Comparison of ENCODE assay signal across 10 cellular contexts in the genomic region with DNA sequence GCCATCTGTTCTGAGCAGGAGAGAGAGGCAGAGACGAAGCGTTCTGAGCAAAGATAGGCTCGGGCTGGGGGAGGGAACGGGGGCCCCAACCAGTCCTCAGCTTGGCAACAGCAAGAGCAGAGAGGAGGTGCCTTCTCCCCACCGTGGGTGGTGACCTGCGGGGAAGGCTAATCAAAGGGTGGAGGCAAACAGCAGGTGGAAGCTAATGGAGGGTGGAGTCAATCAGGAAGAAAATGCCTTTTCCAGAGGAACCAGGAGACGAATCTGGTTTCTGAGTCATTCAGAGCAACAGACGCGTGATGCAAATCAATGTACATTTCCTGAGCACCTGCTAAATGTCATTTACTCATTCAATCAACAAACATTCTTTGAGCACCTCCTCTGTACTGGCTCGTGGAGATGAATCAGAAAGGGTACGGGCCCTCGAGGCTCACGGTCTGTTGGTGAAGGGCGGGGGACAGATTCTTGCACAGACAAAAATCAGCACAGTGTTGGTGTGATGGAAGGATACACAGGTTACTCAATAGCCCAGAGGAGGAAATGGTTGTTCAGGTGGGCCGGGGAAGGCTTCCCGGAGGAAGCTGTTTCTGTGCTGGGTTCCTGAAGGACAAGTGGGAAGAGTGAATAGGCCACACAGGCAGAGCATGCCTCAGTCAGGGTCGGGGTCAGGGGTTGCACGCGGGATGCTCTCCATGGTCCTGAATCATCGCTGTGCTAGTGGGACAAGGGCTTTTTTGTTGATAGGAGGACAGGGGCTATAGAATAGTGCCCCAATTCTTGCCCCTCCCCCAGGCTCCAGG. TPM values are rescaled to one million over a fixed set of nuclear protein-coding genes. Genes with fewer than 3 reads are reported as not detected.
A peak's percentile ranks its signal among the peaks of the same experiment; 100 is the strongest.
DNase-seq lines count a peak whose midpoint lies in the region; ATAC-seq and TF ChIP-seq lines count a peak whose summit lies in the region.
"Had no signal": no experiment of that assay in that cellular context is flagged by ENCODE, and none has a peak within 500 bp of the region (broad histone marks: within the 10 kb centered on the region; RNA-seq: fewer than 3 reads in every experiment).

No MANE protein-coding gene starts in this region.

- peak overlapping the region; percentile 97 for H3K27ac ChIP-seq in PC-9
- H3K27ac ChIP-seq: heart left ventricle had no signal

- peaks cover 0 to 3% of the 10 kb centered on the region in 2 donors for H3K4me1 Mint-ChIP-seq in immature natural killer cell

- ATAC-seq in GM21515 (IDR thresholded peaks at IDR 0.05; ENCODE audit: unreplicated experiment) = no peak

- H3K4me3 ChIP-seq in PC-9 = no peak overlapping the region
- no peak overlapping the region for H3K4me3 ChIP-seq in epithelial cell of proximal tubule (ENCODE audit: low read depth, low read length)
- H3K4me3 ChIP-seq: heart left ventricle had no signal

- H3K79me2 ChIP-seq in PC-9 (ENCODE audit: low read depth) = peaks cover 2% of the 10 kb centered on the region

- intact Hi-C loops in PC-9 (cut with micrococcal nuclease; ENCODE audit: unreplicated experiment) = no loop called here

- H3K9me3 Mint-ChIP-seq in immature natural killer cell = no peaks in the 10 kb centered on the region
- H3K9me3 Mint-ChIP-seq: stimulated activated naive CD8-positive, alpha-beta T cell treated with anti-CD3 and anti-CD28 coated beads, Interleukin-15, Interleukin-2, amounts not matched to agents 100 ng/mL and 50 ng/mL, for 24 hours had no signal

- no peaks in the 10 kb centered on the region for H3K9me3 ChIP-seq in PC-9 (ENCODE audit: insufficient read depth, low read depth)
- H3K9me3 ChIP-seq: heart left ventricle had no signal

- H3K4me2 ChIP-seq in PC-9 = peak overlapping the region; percentile 57

- CTCF ChIA-PET in PC-9 (lab: Charles Lee) = no interaction called here

- H4K20me1 ChIP-seq in PC-9 (ENCODE audit: insufficient read depth) = no peaks in the 10 kb centered on the region

- no peaks in the 10 kb centered on the region for H3K27me3 ChIP-seq in PC-9 (ENCODE audit: insufficient read depth, low read depth)

- H3F3A ChIP-seq in PC-9 (ENCODE audit: insufficient read depth, low read depth) = peaks cover 90% of the 10 kb centered on the region

- no peaks in the 10 kb centered on the region for H3K36me3 Mint-ChIP-seq in immature natural killer cell

- peak; percentile 6 to 7 for DNase-seq in NOMO-1 (lab: John Stamatoyannopoulos, UW; ENCODE audit: unreplicated experiment in 2 of 2)
- DNase-seq in NOMO-1 treated with dmso at 0.1 percent for 144 hours (lab: John Stamatoyannopoulos, UW; ENCODE audit: unreplicated experiment) = no peak
- DNase-seq in PC-9 = peak; percentile 67 to 99
- DNase-seq in epithelial cell of proximal tubule (ENCODE audit: low read depth) = peak; percentile 55
- DNase-seq in renal cortical epithelial cell (ENCODE audit: low read depth) = peak; percentile 90
- no peak for DNase-seq in stimulated activated naive CD4-positive, alpha-beta T cell treated with Interleukin-2 at 50 U/mL for 16 hours (lab: John Stamatoyannopoulos, UW)
- DNase-seq in immature natural killer cell = no peak
- DNase-seq: heart left ventricle had no signal

- H3K4me3 Mint-ChIP-seq in immature natural killer cell = no peak overlapping the region
- H3K4me3 Mint-ChIP-seq: stimulated activated naive CD8-positive, alpha-beta T cell treated with anti-CD3 and anti-CD28 coated beads, Interleukin-15, Interleukin-2, amounts not matched to agents 100 ng/mL and 50 ng/mL, for 24 hours had no signal

- H3K4me1 ChIP-seq in PC-9 (replicated peaks; ENCODE audit: insufficient read depth) = peaks cover 86% of the 10 kb centered on the region

- POLR2A ChIA-PET in PC-9 (lab: Charles Lee; ENCODE audit: unreplicated experiment) = interaction anchor here (0.7 to 0.8 kb wide), 2 partner anchors 26 to 441 kb away, joined by 3 to 5 read pairs; no protein-coding TSS in a partner anchor

- H3K27ac Mint-ChIP-seq in immature natural killer cell = peak overlapping the region in 1 of 6 donors; percentile 13
- H3K27ac Mint-ChIP-seq: stimulated activated naive CD8-positive, alpha-beta T cell treated with anti-CD3 and anti-CD28 coated beads, Interleukin-15, Interleukin-2, amounts not matched to agents 100 ng/mL and 50 ng/mL, for 24 hours had no signal

- no peaks in the 10 kb centered on the region for H3K9me2 ChIP-seq in PC-9 (ENCODE audit: insufficient read depth)

- TF ChIP-seq CTCF in PC-9 (conservative IDR thresholded peaks at IDR 0.05) (no peak), epithelial cell of proximal tubule (conservative IDR thresholded peaks at IDR 0.05; ENCODE audit: low read depth, low read length) (no peak)

- H2AFZ ChIP-seq in PC-9 = no peak overlapping the region

- H3K27me3 Mint-ChIP-seq in immature natural killer cell (ENCODE audit: low read depth in 3 of 3) = peaks cover 0 to 10% (median 0%) of the 10 kb centered on the region in 3 donors
- H3K27me3 Mint-ChIP-seq: stimulated activated naive CD8-positive, alpha-beta T cell treated with anti-CD3 and anti-CD28 coated beads, Interleukin-15, Interleukin-2, amounts not matched to agents 100 ng/mL and 50 ng/mL, for 24 hours had no signal

- BruUV-seq in PC-9 (replicated peaks; lab: Mats Ljungman, UMichigan) = no TSS peak

- no peaks in the 10 kb centered on the region for H3K36me3 ChIP-seq in PC-9 (ENCODE audit: low read depth)
- H3K36me3 ChIP-seq: heart left ventricle had no signal

RNA-seq across cellular contexts. Expression of gene SPNS2, which starts 5.7 kb away (rescaled TPM):
- total RNA-seq in PC-9 (2021) (25.7 and 33.8 TPM in 2 replicates), epithelial cell of proximal tubule (110 and 162 TPM in 2 replicates), renal cortical epithelial cell (151 and 225 TPM in 2 replicates)
- polyA plus RNA-seq in immature natural killer cell = under 1 TPM in 1 of 3 donors, not detected in 2; 0.26 TPM

RNA-seq across cellular contexts. Expression of gene SPNS3, which starts 59.2 kb away (rescaled TPM):
- total RNA-seq in PC-9 (2021) = 14.8 and 15.9 TPM in 2 replicates
- total RNA-seq in epithelial cell of proximal tubule = 0.75 and 3.0 TPM in 2 replicates
- total RNA-seq in renal cortical epithelial cell = 0.50 and 1.0 TPM in 2 replicates
- polyA plus RNA-seq in immature natural killer cell = 1 to 10 TPM; 2.7 to 7.3 (median 2.8) TPM

Comparison
In these comparisons a context has a peak if more than half of its experiments do, and no peak if none do; other contexts are left out.
1. DNase-seq: peak in NOMO-1 (2 of 2), PC-9 (2 of 2), epithelial cell of proximal tubule (single experiment) and renal cortical epithelial cell (single experiment); none in NOMO-1 treated with dmso at 0.1 percent for 144 hours (single experiment), stimulated activated naive CD4-positive, alpha-beta T cell treated with Interleukin-2 at 50 U/mL for 16 hours (single experiment) and immature natural killer cell (0 of 3).